Comparison of ENCODE assay signal across 1 cellular context in genomic region chr1:36398370-36398977, GRCh38.
A peak's percentile ranks its signal among the peaks of the same experiment; 100 is the strongest.
TF ChIP-seq lines count a peak whose summit lies in the region.

No MANE protein-coding gene starts in this region.

TF ChIP-seq in K562, 482 proteins besides CTCF, POLR2A, EP300 and RAD21 (continued from another document and continues in another):
- peak; percentile 70; the same call in 1 of the 2 replicates for TF ChIP-seq ZNF695 (CRISPR knock-in tag; IDR thresholded peaks at IDR 0.05)
- TF ChIP-seq ATF3 (IDR thresholded peaks at IDR 0.05), result no peak
- TF ChIP-seq ATF3 (CRISPR knock-in tag; conservative IDR thresholded peaks at IDR 0.05), result no peak
- TF ChIP-seq TAF15 (IDR thresholded peaks at IDR 0.05; ENCODE audit: low read depth, low read length), result no peak
- no peak for TF ChIP-seq ARHGAP35 (IDR thresholded peaks at IDR 0.05; ENCODE audit: partially characterized antibody)
- no peak for TF ChIP-seq NCOA1 (IDR thresholded peaks at IDR 0.05; ENCODE audit: low read depth)
- TF ChIP-seq CHD7 (IDR thresholded peaks at IDR 0.05; ENCODE audit: low read depth, low read length), result no peak
- no peak for TF ChIP-seq ZNF316 (IDR thresholded peaks at IDR 0.05)
- no peak for TF ChIP-seq KLF16 (IDR thresholded peaks at IDR 0.05)
- TF ChIP-seq CHD2 (IDR thresholded peaks at IDR 0.05; ENCODE audit: low read depth, low read length), result no peak
- no peak for TF ChIP-seq SMARCA5 (IDR thresholded peaks at IDR 0.05)
- no peak for TF ChIP-seq ATF7 (IDR thresholded peaks at IDR 0.05)
- 0 out of 2 replicates have a peak, but pooled peaks have one; percentile 66 for TF ChIP-seq ZBTB26 (CRISPR knock-in tag; IDR thresholded peaks at IDR 0.05)
- no peak for TF ChIP-seq MYNN (IDR thresholded peaks at IDR 0.05)
- TF ChIP-seq MYNN (CRISPR knock-in tag; IDR thresholded peaks at IDR 0.05), result no peak
- TF ChIP-seq EGR1 (conservative IDR thresholded peaks at IDR 0.05), result no peak
- peak; percentile 97 for TF ChIP-seq GTF2A2 (tag; IDR thresholded peaks at IDR 0.05)
- TF ChIP-seq ZNF224 (CRISPR knock-in tag; IDR thresholded peaks at IDR 0.05), result no peak
- TF ChIP-seq FOXO4 (CRISPR knock-in tag; IDR thresholded peaks at IDR 0.05), result peak; percentile 87; the same call in 1 of the 2 replicates
- TF ChIP-seq PBX2 (CRISPR knock-in tag; IDR thresholded peaks at IDR 0.05; ENCODE audit: low read depth), result no peak
- peak; percentile 62; the same call in 1 of the 2 replicates for TF ChIP-seq PBX2 (tag; conservative IDR thresholded peaks at IDR 0.05; ENCODE audit: low read depth)
- no peak for TF ChIP-seq ZNF431 (CRISPR knock-in tag; IDR thresholded peaks at IDR 0.05)
- peak; percentile 20 for TF ChIP-seq RBM25 (IDR thresholded peaks at IDR 0.05; ENCODE audit: low read depth, low read length, severe bottlenecking)
- TF ChIP-seq ZNF561 (CRISPR knock-in tag; conservative IDR thresholded peaks at IDR 0.05), result peak; percentile 80; the same call in 1 of the 2 replicates
- TF ChIP-seq ETV1 (tag; conservative IDR thresholded peaks at IDR 0.05; ENCODE audit: low read depth), result peak; percentile 71
- TF ChIP-seq MAFF (IDR thresholded peaks at IDR 0.05; ENCODE audit: low read length), result no peak
- no peak for TF ChIP-seq ZFP1 (CRISPR knock-in tag; IDR thresholded peaks at IDR 0.05)
- no peak for TF ChIP-seq FOSL1 (tag; conservative IDR thresholded peaks at IDR 0.05)
- TF ChIP-seq MCM2 (IDR thresholded peaks at IDR 0.05; ENCODE audit: low read depth), result no peak
- no peak for TF ChIP-seq MTA1 (IDR thresholded peaks at IDR 0.05; ENCODE audit: borderline replicate concordance)
- TF ChIP-seq USF1 (CRISPR knock-in tag; IDR thresholded peaks at IDR 0.05), result no peak
- no peak for TF ChIP-seq RNF219 (CRISPR knock-in tag; IDR thresholded peaks at IDR 0.05)
- no peak for TF ChIP-seq BDP1 (IDR thresholded peaks at IDR 0.05; ENCODE audit: insufficient read depth, insufficient read length)
- no peak for TF ChIP-seq ZNF23 (CRISPR knock-in tag; IDR thresholded peaks at IDR 0.05)
- TF ChIP-seq NR2C2 (CRISPR knock-in tag; IDR thresholded peaks at IDR 0.05), result no peak
- TF ChIP-seq NR2C2 (tag; IDR thresholded peaks at IDR 0.05), result no peak; the same call in none of the 2 replicates
- peak; percentile 87 for TF ChIP-seq BCL6 (CRISPR knock-in tag; IDR thresholded peaks at IDR 0.05)
- no peak for TF ChIP-seq MCM7 (IDR thresholded peaks at IDR 0.05)
- TF ChIP-seq BHLHE40 (IDR thresholded peaks at IDR 0.05; ENCODE audit: low read length), result no peak
- no peak for TF ChIP-seq ZSCAN32 (CRISPR knock-in tag; IDR thresholded peaks at IDR 0.05)
- no peak for TF ChIP-seq SRSF1 (IDR thresholded peaks at IDR 0.05; ENCODE audit: low read depth, low read length)
